23 cellular contexts compared by ENCODE assay signal in genomic region chr7:68640103-68640502, GRCh38.
A peak's percentile ranks its signal among the peaks of the same experiment; 100 is the strongest.
DNase-seq lines count a peak whose midpoint lies in the region; FAIRE-seq lines count a peak whose summit lies in the region.
"Had no signal": no experiment of that assay in that cellular context is flagged by ENCODE, and none has a peak within 500 bp of the region (broad histone marks: within the 10 kb centered on the region; RNA-seq: fewer than 3 reads in every experiment).

No MANE protein-coding gene starts in this region.

- H3K9me3 ChIP-seq in small intestine (ENCODE audit: control insufficient read depth, low read depth): no peaks in the 10 kb centered on the region
- H3K9me3 ChIP-seq: A549, BE2C, HAP-1 had no signal

- 83 to 90% (median 90%) methylated on average over 3 of the region's 3 CpGs for WGBS in small intestine, 3 donors

- H3K4me1 ChIP-seq in small intestine (ENCODE audit: control insufficient read depth in 2 of 2, insufficient read depth in 1 of 2, low read depth in 1 of 2, low read length in 1 of 2): no peaks in the 10 kb centered on the region
- H3K4me1 ChIP-seq: BE2C, HAP-1 had no signal

- DNase-seq in frontal cortex (ENCODE audit: low spot score in 2 of 2): no peak
- no peak for DNase-seq in small intestine
- DNase-seq in activated effector memory CD4-positive, alpha-beta T cell treated with anti-CD3 and anti-CD28 coated beads, Interleukin-2, amount 50 U/mL, for 16 hours: no peak
- no peak for DNase-seq in NCI-H226
- no peak for DNase-seq in stimulated activated naive CD4-positive, alpha-beta T cell treated with Interleukin-2 at 50 U/mL for 16 hours (lab: John Stamatoyannopoulos, UW)
- DNase-seq: ACHN; AML-193; BE2C; CD4-positive, alpha-beta T cell; CD8-positive, alpha-beta memory T cell; DMS 273 treated with DMSO at 0.1 percent for 48 hours; DMS79 treated with DMSO at 0.1 percent for 48 hours; GOT3; HFFc6 had no signal

- peak; percentile 98 for FAIRE-seq in A204.1 (lab: Jason Lieb, UNC)
- FAIRE-seq in TTC549 (lab: Jason Lieb, UNC): peak; percentile 88
- FAIRE-seq in frontal cortex (lab: Jason Lieb, UNC): peak; percentile 93
- peak; percentile 97 for FAIRE-seq in small intestine (lab: Jason Lieb, UNC)
- FAIRE-seq: A549, D721Med, GM12892, H54 had no signal

- H3K36me3 ChIP-seq in small intestine (ENCODE audit: control insufficient read depth in 2 of 2, insufficient read depth in 2 of 2, low read length in 2 of 2): no peaks in the 10 kb centered on the region
- H3K36me3 ChIP-seq: BE2C; BLaER1 treated with 17β-estradiol and CSF1 and Interleukin-3, amounts not matched to agents 10 nM and 100 nM; HAP-1 had no signal

- H3K27ac ChIP-seq in small intestine (ENCODE audit: low read depth in 1 of 2, low read length in 1 of 2): no peak overlapping the region
- H3K27ac ChIP-seq: 22Rv1; A549; BLaER1 treated with 17β-estradiol and CSF1 and Interleukin-3, amounts not matched to agents 10 nM and 100 nM had no signal

- H3K4me3 ChIP-seq in small intestine (ENCODE audit: low read depth in 1 of 2, low read length in 2 of 2): no peak overlapping the region
- H3K4me3 ChIP-seq: A549; BLaER1 treated with 17β-estradiol and CSF1 and Interleukin-3, amounts not matched to agents 10 nM and 100 nM; HAP-1 had no signal

- H3K27me3 ChIP-seq in small intestine (ENCODE audit: control insufficient read depth in 2 of 2, insufficient read depth in 2 of 2, low read length in 2 of 2): no peaks in the 10 kb centered on the region
- H3K27me3 ChIP-seq: BE2C; BLaER1 treated with 17β-estradiol and CSF1 and Interleukin-3, amounts not matched to agents 10 nM and 100 nM had no signal
